Comparison of ENCODE assay signal across 16 cellular contexts in the genomic region with DNA sequence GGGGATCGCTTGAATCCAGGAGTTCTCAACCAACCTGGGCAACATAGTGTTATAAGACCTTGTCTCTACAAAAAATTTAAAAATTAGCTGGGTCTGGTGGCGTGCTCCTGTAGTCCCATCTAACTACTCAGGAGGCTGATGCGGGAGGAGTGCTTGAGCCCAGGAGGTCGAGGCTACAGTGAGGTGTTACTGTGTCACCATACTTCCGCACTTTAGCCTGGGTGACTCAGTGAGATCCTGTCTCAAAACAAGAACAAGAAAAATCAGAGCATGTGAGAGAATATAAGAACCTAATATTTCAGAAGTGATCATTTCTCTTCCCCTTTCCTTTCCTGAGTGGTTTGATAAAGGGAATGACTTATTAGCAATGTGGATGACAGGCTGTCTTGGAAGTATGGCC. TPM values are rescaled to one million over a fixed set of nuclear protein-coding genes. Genes with fewer than 3 reads are reported as not detected.
DNase-seq lines count a peak whose midpoint lies in the region; ATAC-seq, FAIRE-seq and TF ChIP-seq lines count a peak whose summit lies in the region.
"Had no signal": no experiment of that assay in that cellular context is flagged by ENCODE, and none has a peak within 500 bp of the region (broad histone marks: within the 10 kb centered on the region; RNA-seq: fewer than 3 reads in every experiment).

No MANE protein-coding gene starts in this region.

- H4K8ac ChIP-seq in IMR-90 (ENCODE audit: low read depth in 2 of 2, low read length in 2 of 2) (no peak overlapping the region), trophoblast cell (ENCODE audit: low read depth, low read length) (no peak overlapping the region)

- no peaks in the 10 kb centered on the region for H3K27me3 ChIP-seq in IMR-90 (ENCODE audit: control insufficient read depth, insufficient read depth, low read length)
- no peaks in the 10 kb centered on the region for H3K27me3 ChIP-seq in GM12878 (replicated peaks in 1 of 2; ENCODE audit: control insufficient read depth in 2 of 2, insufficient read depth in 2 of 2, low read length in 1 of 2)
- no peaks in the 10 kb centered on the region for H3K27me3 ChIP-seq in trophoblast cell (ENCODE audit: insufficient read depth, low read length)
- no peaks in the 10 kb centered on the region for H3K27me3 ChIP-seq in suprapubic skin
- H3K27me3 ChIP-seq in A673 (replicated peaks; ENCODE audit: insufficient read depth, low read depth, low read length, poor library complexity): no peaks in the 10 kb centered on the region
- H3K27me3 ChIP-seq: adrenal gland, dorsolateral prefrontal cortex, transverse colon had no signal

- H3K4me3 Mint-ChIP-seq in activated CD8-positive, alpha-beta T cell treated with anti-CD3 and anti-CD28 coated beads for 36 hours: no peak overlapping the region
- H3K4me3 Mint-ChIP-seq in activated CD8-positive, alpha-beta T cell treated with anti-CD3 and anti-CD28 coated beads, Interleukin-2, amount 10 ng/mL, durations not matched to agents 7 days and 5 days: no peak overlapping the region

- intact Hi-C loops in activated CD8-positive, alpha-beta T cell treated with anti-CD3 and anti-CD28 coated beads for 36 hours (cut with micrococcal nuclease): no loop called here
- intact Hi-C loops in IMR-90 (cut with micrococcal nuclease) (no loop called here), GM12878 (cut with micrococcal nuclease; ENCODE audit: unreplicated experiment) (no loop called here), A673 (cut with micrococcal nuclease; ENCODE audit: unreplicated experiment) (no loop called here)

- no peak for FAIRE-seq in GM12878 (lab: Jason Lieb, UNC)

- H3K4me2 ChIP-seq in IMR-90 (ENCODE audit: low read depth, low read length): no peak overlapping the region
- H3K4me2 ChIP-seq in GM12878 (ENCODE audit: control insufficient read depth, insufficient read depth): peak overlapping the region; percentile 86
- H3K4me2 ChIP-seq in trophoblast cell (ENCODE audit: low read length): no peak overlapping the region
- H3K4me2 ChIP-seq: SK-N-SH had no signal

- TF ChIP-seq RAD21 in IMR-90 (IDR thresholded peaks at IDR 0.05; ENCODE audit: low read length) (no peak), GM12878 (IDR thresholded peaks at IDR 0.05; ENCODE audit: insufficient read depth, low read depth, low read length) (no peak)

- no peak for DNase-seq in activated CD8-positive, alpha-beta T cell treated with anti-CD3 and anti-CD28 coated beads for 36 hours
- DNase-seq in activated CD8-positive, alpha-beta T cell treated with anti-CD3 and anti-CD28 coated beads, Interleukin-2, amount 10 ng/mL, durations not matched to agents 7 days and 5 days: no peak
- DNase-seq in IMR-90: peak; percentile 47
- DNase-seq in GM12878 (ENCODE audit: low read depth, low spot score): no peak
- DNase-seq in trophoblast cell: peak; percentile 64 to 71
- DNase-seq in suprapubic skin (ENCODE audit: low spot score in 2 of 2): no peak
- no peak for DNase-seq in A673 (ENCODE audit: low spot score)
- no peak for DNase-seq in NCI-H2081 (lab: John Stamatoyannopoulos, UW)
- DNase-seq: adrenal gland, DMS79 treated with DMSO at 0.1 percent for 48 hours, dorsolateral prefrontal cortex, left cardiac atrium, NCI-H1694, NCI-H82, SK-N-SH, transverse colon had no signal

- H2AK5ac ChIP-seq in IMR-90 (ENCODE audit: low read depth, low read length) (no peak overlapping the region), trophoblast cell (ENCODE audit: low read length) (no peak overlapping the region)

- TF ChIP-seq CTCF in activated CD8-positive, alpha-beta T cell treated with anti-CD3 and anti-CD28 coated beads for 36 hours (IDR thresholded peaks at IDR 0.05): no peak
- no peak for TF ChIP-seq CTCF in IMR-90 (conservative IDR thresholded peaks at IDR 0.05; ENCODE audit: low read depth, low read length)
- no peak for TF ChIP-seq CTCF in GM12878 (IDR thresholded peaks at IDR 0.05 in 2 of 3, conservative IDR thresholded peaks at IDR 0.05 in 1 of 3; ENCODE audit: control insufficient read depth in 2 of 3, extremely low read depth in 1 of 3, insufficient read depth in 1 of 3, low read depth in 3 of 3, low read length in 3 of 3)
- no peak for TF ChIP-seq CTCF in suprapubic skin (IDR thresholded peaks at IDR 0.05)
- TF ChIP-seq CTCF in A673 (conservative IDR thresholded peaks at IDR 0.05; ENCODE audit: low read depth, low read length): no peak

- H2AFZ ChIP-seq in IMR-90 (replicated peaks; ENCODE audit: low read length, poor library complexity) (no peak overlapping the region), GM12878 (ENCODE audit: control insufficient read depth, low read depth, low read length) (no peak overlapping the region), trophoblast cell (ENCODE audit: insufficient read depth, low read length, poor library complexity) (no peak overlapping the region)

- POLR2A ChIA-PET in activated CD8-positive, alpha-beta T cell treated with anti-CD3 and anti-CD28 coated beads for 36 hours (lab: Charles Lee): no interaction called here
- POLR2A ChIA-PET in activated CD8-positive, alpha-beta T cell treated with anti-CD3 and anti-CD28 coated beads, Interleukin-2, amount 10 ng/mL, durations not matched to agents 7 days and 5 days (lab: Charles Lee): no interaction called here
- POLR2A ChIA-PET in IMR-90 (lab: Charles Lee; ENCODE audit: unreplicated experiment): no interaction called here
- POLR2A ChIA-PET in GM12878 (lab: Charles Lee): interaction anchor here (1.3 to 2.9 kb wide), 2 partner anchors 12 to 38 kb away, joined by 3 to 19 read pairs; no protein-coding TSS in a partner anchor
- POLR2A ChIA-PET in A673 (lab: Charles Lee; ENCODE audit: low non-redundant PET): no interaction called here

- no peak overlapping the region for H3K56ac ChIP-seq in IMR-90 (ENCODE audit: extremely low read depth, insufficient read depth, low read length)

- no TSS peak for BruUV-seq in IMR-90 (replicated peaks; lab: Mats Ljungman, UMichigan)
- no TSS peak for BruUV-seq in GM12878 (replicated peaks; lab: Mats Ljungman, UMichigan)
- no TSS peak for BruUV-seq in A673 (replicated peaks; lab: Mats Ljungman, UMichigan)

- H3K9ac ChIP-seq in IMR-90 (ENCODE audit: low read depth, low read length) (no peak overlapping the region), GM12878 (ENCODE audit: control insufficient read depth, insufficient read depth, low read length) (0 out of 2 replicates have a peak overlapping the region, but pooled peaks have one; percentile 23), trophoblast cell (ENCODE audit: low read length) (no peak overlapping the region)
- H3K9ac ChIP-seq: SK-N-SH had no signal

- no peaks in the 10 kb centered on the region for H3K9me3 ChIP-seq in IMR-90 (ENCODE audit: control insufficient read depth, insufficient read depth, low read length)
- H3K9me3 ChIP-seq in GM12878 (replicated peaks; ENCODE audit: control insufficient read depth, insufficient read depth, low read length): peaks cover 2% of the 10 kb centered on the region; the same call in 2 of the 3 replicates
- no peaks in the 10 kb centered on the region for H3K9me3 ChIP-seq in trophoblast cell (ENCODE audit: insufficient read depth, low read depth, low read length)
- H3K9me3 ChIP-seq in suprapubic skin: no peaks in the 10 kb centered on the region
- H3K9me3 ChIP-seq in A673 (ENCODE audit: low read depth, low read length, poor library complexity, severe bottlenecking): peaks cover 8% of the 10 kb centered on the region
- H3K9me3 ChIP-seq: adrenal gland, SK-N-SH, transverse colon had no signal

- peaks cover 18% of the 10 kb centered on the region for H3K9me1 ChIP-seq in IMR-90 (ENCODE audit: insufficient read depth, low read length)

- no peak overlapping the region for H4K12ac ChIP-seq in trophoblast cell (ENCODE audit: low read depth, low read length)

- no peak overlapping the region for H2BK15ac ChIP-seq in IMR-90 (ENCODE audit: low read depth, low read length)

- no peak overlapping the region for H2AK9ac ChIP-seq in IMR-90 (replicated peaks; ENCODE audit: low read depth, low read length, poor library complexity)

- WGBS in IMR-90 (ENCODE audit: extremely low coverage in 2 of 2, insufficient read length in 1 of 2), 2 experiments: 100% methylated on average over 1 of the region's 5 CpGs; no CpG with 5 or more reads in 1 of the 2 experiments
- 30% methylated on average over 4 of the region's 5 CpGs for WGBS in GM12878 (ENCODE audit: insufficient coverage, insufficient replicate concordance, low lambda C conversion rate, missing lambda C conversion rate)
- WGBS in trophoblast cell (ENCODE audit: extremely low coverage, insufficient coverage, insufficient read length): no CpG with 5 or more reads among the region's 5 CpGs
- 86% methylated on average over 5 of the region's 5 CpGs for WGBS in suprapubic skin

- TF ChIP-seq EP300 in GM12878 (IDR thresholded peaks at IDR 0.05; ENCODE audit: borderline replicate concordance in 1 of 2, control insufficient read depth in 1 of 2, low read depth in 2 of 2, low read length in 2 of 2) (no peak), suprapubic skin (IDR thresholded peaks at IDR 0.05) (no peak)

- H3K36me3 Mint-ChIP-seq in activated CD8-positive, alpha-beta T cell treated with anti-CD3 and anti-CD28 coated beads for 36 hours (ENCODE audit: low read depth): peaks cover 31% of the 10 kb centered on the region
- peaks cover 17% of the 10 kb centered on the region for H3K36me3 Mint-ChIP-seq in activated CD8-positive, alpha-beta T cell treated with anti-CD3 and anti-CD28 coated beads, Interleukin-2, amount 10 ng/mL, durations not matched to agents 7 days and 5 days (ENCODE audit: low read depth)

- peaks cover 6% of the 10 kb centered on the region for H3K9me3 Mint-ChIP-seq in activated CD8-positive, alpha-beta T cell treated with anti-CD3 and anti-CD28 coated beads for 36 hours
- H3K9me3 Mint-ChIP-seq in activated CD8-positive, alpha-beta T cell treated with anti-CD3 and anti-CD28 coated beads, Interleukin-2, amount 10 ng/mL, durations not matched to agents 7 days and 5 days (ENCODE audit: insufficient read depth): peaks cover 4% of the 10 kb centered on the region

- H3K14ac ChIP-seq in IMR-90 (replicated peaks; ENCODE audit: low read depth, low read length): no peak overlapping the region
- no peak overlapping the region for H3K14ac ChIP-seq in trophoblast cell (ENCODE audit: low read length)

- H3K79me1 ChIP-seq in IMR-90 (ENCODE audit: low read depth in 1 of 2, low read length in 2 of 2) (peaks cover 35 to 75% of the 10 kb centered on the region in 2 experiments), trophoblast cell (ENCODE audit: low read length) (no peaks in the 10 kb centered on the region)

- H3K4ac ChIP-seq in IMR-90 (ENCODE audit: low read depth, low read length) (no peak overlapping the region), trophoblast cell (ENCODE audit: low read depth, low read length) (no peak overlapping the region)

- H3K79me2 ChIP-seq in GM12878 (ENCODE audit: control insufficient read depth, insufficient read depth, low read length): peaks cover 98% of the 10 kb centered on the region
- H3K79me2 ChIP-seq in trophoblast cell (ENCODE audit: control insufficient read depth, insufficient read depth, low read length, poor library complexity): no peaks in the 10 kb centered on the region

- H3K36me3 ChIP-seq in IMR-90 (ENCODE audit: control insufficient read depth, insufficient read depth, low read length): no peaks in the 10 kb centered on the region
- H3K36me3 ChIP-seq in GM12878 (ENCODE audit: control insufficient read depth in 2 of 2, insufficient read depth in 2 of 2, low read length in 1 of 2): peaks cover 0 to 3% of the 10 kb centered on the region in 2 experiments; a peak in 2 of 4 replicates
- H3K36me3 ChIP-seq in trophoblast cell (ENCODE audit: control insufficient read depth in 1 of 2, insufficient read depth in 2 of 2, low read length in 2 of 2): no peaks in the 10 kb centered on the region
- H3K36me3 ChIP-seq in suprapubic skin: no peaks in the 10 kb centered on the region
- peaks cover 3% of the 10 kb centered on the region for H3K36me3 ChIP-seq in A673 (ENCODE audit: insufficient read depth, low read length, poor library complexity, severe bottlenecking)
- H3K36me3 ChIP-seq: adrenal gland, transverse colon had no signal

- H2BK120ac ChIP-seq in IMR-90 (ENCODE audit: low read depth, low read length) (no peak overlapping the region), trophoblast cell (ENCODE audit: insufficient read depth, low read length, poor library complexity) (no peak overlapping the region)

- dilution Hi-C loops in IMR-90 (cut with HindIII; ENCODE audit: low sequenced_read_pairs, unreplicated experiment): no loop called here

- H3K27ac Mint-ChIP-seq in activated CD8-positive, alpha-beta T cell treated with anti-CD3 and anti-CD28 coated beads for 36 hours: no peak overlapping the region
- H3K27ac Mint-ChIP-seq in activated CD8-positive, alpha-beta T cell treated with anti-CD3 and anti-CD28 coated beads, Interleukin-2, amount 10 ng/mL, durations not matched to agents 7 days and 5 days: no peak overlapping the region

- no peaks in the 10 kb centered on the region for H3K27me3 Mint-ChIP-seq in activated CD8-positive, alpha-beta T cell treated with anti-CD3 and anti-CD28 coated beads for 36 hours
- no peaks in the 10 kb centered on the region for H3K27me3 Mint-ChIP-seq in activated CD8-positive, alpha-beta T cell treated with anti-CD3 and anti-CD28 coated beads, Interleukin-2, amount 10 ng/mL, durations not matched to agents 7 days and 5 days (ENCODE audit: low read depth)

- H3K23ac ChIP-seq in IMR-90 (ENCODE audit: low read depth, low read length): no peak overlapping the region
- H3K23ac ChIP-seq in trophoblast cell (ENCODE audit: low read length): no peak overlapping the region

- peak; percentile 73 for ATAC-seq in activated CD8-positive, alpha-beta T cell treated with anti-CD3 and anti-CD28 coated beads for 36 hours
- no peak for ATAC-seq in activated CD8-positive, alpha-beta T cell treated with anti-CD3 and anti-CD28 coated beads, Interleukin-2, amount 10 ng/mL, durations not matched to agents 7 days and 5 days
- no peak for ATAC-seq in IMR-90 (ENCODE audit: low read depth)
- ATAC-seq in GM12878: peak; percentile 67
- ATAC-seq: left cardiac atrium had no signal

- SMC1A ChIA-PET in GM12878 (lab: Charles Lee; ENCODE audit: uncharacterized antibody, unreplicated experiment): interaction anchor here (3.2 to 7.3 kb wide), 4 partner anchors 12 to 115 kb away, joined by 15 to 69 read pairs (median 52); no protein-coding TSS in a partner anchor

- H3K27ac ChIP-seq in IMR-90 (ENCODE audit: insufficient read depth, low read length) (no peak overlapping the region), GM12878 (ENCODE audit: control insufficient read depth, insufficient read depth) (peak overlapping the region; percentile 81), trophoblast cell (ENCODE audit: low read depth, low read length) (no peak overlapping the region), suprapubic skin (no peak overlapping the region), A673 (ENCODE audit: low read depth, low read length, poor library complexity, severe bottlenecking) (no peak overlapping the region)
- H3K27ac ChIP-seq: adrenal gland, dorsolateral prefrontal cortex had no signal

- H2BK12ac ChIP-seq in trophoblast cell (ENCODE audit: low read length): no peak overlapping the region

- no peak overlapping the region for H4K5ac ChIP-seq in IMR-90 (ENCODE audit: low read depth, low read length)

- H3K4me3 ChIP-seq in IMR-90 (ENCODE audit: insufficient read depth, low read depth, low read length): no peak overlapping the region
- H3K4me3 ChIP-seq in GM12878: peak overlapping the region; percentile 74; the same call in 1 of the 2 replicates
- no peak overlapping the region for H3K4me3 ChIP-seq in trophoblast cell (ENCODE audit: low read depth, low read length)
- H3K4me3 ChIP-seq in suprapubic skin: no peak overlapping the region
- H3K4me3 ChIP-seq in A673 (ENCODE audit: low read depth, low read length, poor library complexity, severe bottlenecking): no peak overlapping the region
- H3K4me3 ChIP-seq: adrenal gland, dorsolateral prefrontal cortex, transverse colon had no signal

- H4K20me1 ChIP-seq in IMR-90 (ENCODE audit: insufficient read depth, low read length) (peaks cover 58% of the 10 kb centered on the region), GM12878 (ENCODE audit: control insufficient read depth, insufficient read depth) (no peaks in the 10 kb centered on the region; the same call in 1 of the 2 replicates)

- CTCF ChIA-PET in activated CD8-positive, alpha-beta T cell treated with anti-CD3 and anti-CD28 coated beads for 36 hours (lab: Charles Lee): no interaction called here
- CTCF ChIA-PET in activated CD8-positive, alpha-beta T cell treated with anti-CD3 and anti-CD28 coated beads, Interleukin-2, amount 10 ng/mL, durations not matched to agents 7 days and 5 days (lab: Charles Lee): interaction anchor here (0.6 kb wide), 1 partner anchor 675 kb away, joined by 3 read pairs; no protein-coding TSS in a partner anchor
- CTCF ChIA-PET in IMR-90 (lab: Yijun Ruan, JAX): no interaction called here
- CTCF ChIA-PET in GM12878 (lab: Yijun Ruan, JAX): interaction anchor here (0.7 to 9.0 kb wide), 5 partner anchors 9 to 92 kb away, joined by 3 to 83 read pairs (median 32); no protein-coding TSS in a partner anchor
- CTCF ChIA-PET in A673 (lab: Charles Lee): no interaction called here

- no peak overlapping the region for H2BK20ac ChIP-seq in IMR-90 (ENCODE audit: low read depth, low read length)

- in situ Hi-C loops in IMR-90 (cut with MboI; ENCODE audit: low sequenced_read_pairs) (loop anchor here (10.0 kb wide), 1 partner anchor 108 kb away; no protein-coding TSS in a partner anchor), GM12878 (cut with MboI) (no loop called here)

- H3K18ac ChIP-seq in IMR-90 (ENCODE audit: low read depth, low read length): no peak overlapping the region
- H3K18ac ChIP-seq in trophoblast cell (ENCODE audit: low read length): no peak overlapping the region

- peaks cover 11% of the 10 kb centered on the region for H3K4me1 ChIP-seq in IMR-90 (ENCODE audit: control insufficient read depth, insufficient read depth, low read length)
- H3K4me1 ChIP-seq in GM12878 (ENCODE audit: control insufficient read depth, insufficient read depth, low read length): peaks cover 27% of the 10 kb centered on the region
- H3K4me1 ChIP-seq in trophoblast cell (ENCODE audit: control insufficient read depth in 1 of 2, insufficient read depth in 2 of 2, low read length in 2 of 2): no peaks in the 10 kb centered on the region
- H3K4me1 ChIP-seq in suprapubic skin: no peaks in the 10 kb centered on the region
- H3K4me1 ChIP-seq in A673 (ENCODE audit: insufficient read depth, low read length, poor library complexity, severe bottlenecking): peaks cover 2% of the 10 kb centered on the region
- H3K4me1 ChIP-seq: adrenal gland had no signal

- peaks cover 75% of the 10 kb centered on the region for H3K4me1 Mint-ChIP-seq in activated CD8-positive, alpha-beta T cell treated with anti-CD3 and anti-CD28 coated beads for 36 hours (ENCODE audit: low read depth)
- H3K4me1 Mint-ChIP-seq in activated CD8-positive, alpha-beta T cell treated with anti-CD3 and anti-CD28 coated beads, Interleukin-2, amount 10 ng/mL, durations not matched to agents 7 days and 5 days (ENCODE audit: low read depth): peaks cover 30% of the 10 kb centered on the region

- H4K91ac ChIP-seq in IMR-90 (ENCODE audit: insufficient read depth, low read depth, low read length): no peak overlapping the region
- H4K91ac ChIP-seq in trophoblast cell (ENCODE audit: low read depth, low read length): no peak overlapping the region

- no peak overlapping the region for H2BK5ac ChIP-seq in IMR-90 (ENCODE audit: low read depth, low read length, poor library complexity, severe bottlenecking)
- no peak overlapping the region for H2BK5ac ChIP-seq in trophoblast cell (ENCODE audit: low read depth, low read length, poor library complexity)

- RAD21 ChIA-PET in GM12878 (lab: Charles Lee; ENCODE audit: unreplicated experiment): interaction anchor here (4.4 to 8.1 kb wide), 2 partner anchors 33 to 115 kb away, joined by 25 to 86 read pairs; no protein-coding TSS in a partner anchor

- TF ChIP-seq POLR2A in IMR-90 (IDR thresholded peaks at IDR 0.05; ENCODE audit: low read depth, low read length) (no peak), GM12878 (IDR thresholded peaks at IDR 0.05; ENCODE audit: low read depth, low read length) (peak; percentile 40; the same call in 1 of the 2 replicates), suprapubic skin (IDR thresholded peaks at IDR 0.05) (no peak)

RNA-seq across cellular contexts. Expression of gene TRAF3, which starts 9.5 kb away (rescaled TPM):
- total RNA-seq in activated CD8-positive, alpha-beta T cell treated with anti-CD3 and anti-CD28 coated beads for 36 hours: 10 to 100 TPM; 39.1 to 40.2 TPM
- 10 to 100 TPM; 28.9 to 31.0 TPM for total RNA-seq in activated CD8-positive, alpha-beta T cell treated with anti-CD3 and anti-CD28 coated beads, Interleukin-2, amount 10 ng/mL, durations not matched to agents 7 days and 5 days
- total RNA-seq in IMR-90 (2012; rRNA removed): 25.3 and 25.6 TPM in 2 replicates
- 21.2 TPM in 2 replicates for polyA plus RNA-seq in IMR-90 (2012; rRNA removed)
- polyA plus RNA-seq in IMR-90 (2012; cell fraction: cytosol; rRNA removed): 10.5 and 14.4 TPM in 2 replicates
- 29.8 and 31.8 TPM in 2 replicates for polyA plus RNA-seq in IMR-90 (2012; cell fraction: nucleus; rRNA removed; ENCODE audit: low replicate concordance)
- 156 and 174 TPM in 2 replicates for total RNA-seq in GM12878 (2013; cell fraction: nucleolus; rRNA removed)
- total RNA-seq in GM12878 (2014; rRNA removed): 33.3 and 40.3 TPM in 2 replicates
- 34.3 and 36.5 TPM in 2 replicates for total RNA-seq in GM12878 (2014; rRNA removed; fragmentation: Illumina TruSeq; extraction: Trizol)
- 55.2 and 60.1 TPM in 2 replicates for total RNA-seq in GM12878 (2021)
- 27.5 TPM for polyA plus RNA-seq in GM12878 (2011; ENCODE audit: low read depth)
- 66.3 and 70.1 TPM in 2 replicates for polyA plus RNA-seq in GM12878 (2011; rRNA removed)
- polyA plus RNA-seq in GM12878 (2011; cell fraction: cytosol; rRNA removed): 68.7 and 74.7 TPM in 2 replicates
- 140 and 141 TPM in 2 replicates for polyA plus RNA-seq in GM12878 (2011; cell fraction: nucleus; rRNA removed)
- polyA plus RNA-seq in GM12878 (2012): 47.2 and 61.2 TPM in 2 replicates
- polyA plus RNA-seq in GM12878 (2014; fragmentation: Illumina TruSeq; extraction: Trizol): 18.1 and 33.6 TPM in 2 replicates
- polyA plus RNA-seq in GM12878 (2014; fragmentation: Nextera tagmentation; extraction: Ambion mirVana): 1 to 10 TPM; 3.0 to 4.0 TPM
- 46.1 and 46.3 TPM in 2 replicates for polyA plus RNA-seq in GM12878 (2014; rRNA removed)
- polyA plus RNA-seq in GM12878 (2016; fragmentation: Nextera tagmentation; extraction: Ambion mirVana): 10 to 100 TPM; 36.4 to 40.9 TPM
- 147 and 149 TPM in 2 replicates for polyA minus RNA-seq in GM12878 (2011; rRNA and poly(A)+ RNA removed)
- 32.7 and 34.7 TPM in 2 replicates for polyA minus RNA-seq in GM12878 (2011; cell fraction: cytosol; rRNA and poly(A)+ RNA removed)
- 56.5 and 77.2 TPM in 2 replicates for polyA minus RNA-seq in GM12878 (2011; cell fraction: nucleus; rRNA and poly(A)+ RNA removed)
- 7.5 and 8.6 TPM in 2 replicates for polyA plus RNA-seq in trophoblast cell (2013)
- total RNA-seq in suprapubic skin: 10 to 100 TPM in 3 of 4 donors, 1 to 10 TPM in 1; 8.7 to 22.8 (median 14.2) TPM
- total RNA-seq in A673 (2021): 48.2 and 49.3 TPM in 2 replicates

Comparison
In these comparisons a context has a peak if more than half of its experiments do, and no peak if none do; other contexts are left out.
1. ATAC-seq: peak in activated CD8-positive, alpha-beta T cell treated with anti-CD3 and anti-CD28 coated beads for 36 hours (single experiment) and GM12878 (single experiment); none in activated CD8-positive, alpha-beta T cell treated with anti-CD3 and anti-CD28 coated beads, Interleukin-2, amount 10 ng/mL, durations not matched to agents 7 days and 5 days (single experiment) and IMR-90 (single experiment).
2. CTCF ChIA-PET loops: an anchor here in activated CD8-positive, alpha-beta T cell treated with anti-CD3 and anti-CD28 coated beads, Interleukin-2, amount 10 ng/mL, durations not matched to agents 7 days and 5 days (0.6 kb wide) and GM12878 (0.7 to 9.0 kb wide); none called in activated CD8-positive, alpha-beta T cell treated with anti-CD3 and anti-CD28 coated beads for 36 hours, IMR-90 and A673.
3. DNase-seq: peak in IMR-90 (single experiment) and trophoblast cell (2 of 2); none in activated CD8-positive, alpha-beta T cell treated with anti-CD3 and anti-CD28 coated beads for 36 hours (single experiment), activated CD8-positive, alpha-beta T cell treated with anti-CD3 and anti-CD28 coated beads, Interleukin-2, amount 10 ng/mL, durations not matched to agents 7 days and 5 days (single experiment), GM12878 (single experiment), suprapubic skin (0 of 2), A673 (single experiment) and NCI-H2081 (0 of 2).